17 cellular contexts compared by ENCODE assay signal in genomic region chr14:106507354-106507753, GRCh38.
DNase-seq lines count a peak whose midpoint lies in the region; ATAC-seq and TF ChIP-seq lines count a peak whose summit lies in the region.
"Had no signal": no experiment of that assay in that cellular context is flagged by ENCODE, and none has a peak within 500 bp of the region (broad histone marks: within the 10 kb centered on the region; RNA-seq: fewer than 3 reads in every experiment).

No MANE protein-coding gene starts in this region.

- H3K36me3 ChIP-seq in brain microvascular endothelial cell (replicated peaks) (no peaks in the 10 kb centered on the region), left ventricle myocardium inferior (no peaks in the 10 kb centered on the region)

- H3K4me1 ChIP-seq in left ventricle myocardium inferior: no peaks in the 10 kb centered on the region

- DNase-seq in activated naive CD4-positive, alpha-beta T cell treated with anti-CD3 and anti-CD28 coated beads, Interleukin-2, amount 10 ng/mL, durations not matched to agents 7 days and 5 days: no peak
- no peak for DNase-seq in activated naive CD4-positive, alpha-beta T cell treated with anti-CD3 and anti-CD28 coated beads, Interleukin-2, amount 50 U/mL, for 16 hours
- peak in 12 of 34 experiments; percentile 10 to 33 (median 22) for DNase-seq in T-cell
- peak in 1 of 2 donors; percentile 50 for DNase-seq in central memory CD8-positive, alpha-beta T cell (ENCODE audit: low spot score in 2 of 2)
- DNase-seq in stimulated activated naive CD8-positive, alpha-beta T cell treated with anti-CD3 and anti-CD28 coated beads, Interleukin-15, amount 100 ng/mL, for 72 hours: peak in 1 of 2 donors; percentile 48
- DNase-seq in brain microvascular endothelial cell: no peak
- no peak for DNase-seq in left ventricle myocardium inferior
- DNase-seq in NCI-H2196 treated with DMSO at 0.1 percent for 48 hours (lab: John Stamatoyannopoulos, UW; ENCODE audit: unreplicated experiment): no peak
- DNase-seq: amygdala, cerebellar nuclear complex, head of caudate nucleus, NCI-H1048, NCI-H2081 treated with DMSO at 0.1 percent for 48 hours, NCI-H510A treated with DMSO at 0.1 percent for 48 hours, right cardiac atrium had no signal

- no peaks in the 10 kb centered on the region for H3K9me3 ChIP-seq in left ventricle myocardium inferior (replicated peaks)

- H3K4me3 ChIP-seq in brain microvascular endothelial cell (ENCODE audit: low read depth, low read length) (no peak overlapping the region), left ventricle myocardium inferior (no peak overlapping the region)
- H3K4me3 ChIP-seq: K562 had no signal

- H3K27ac ChIP-seq in brain microvascular endothelial cell (no peak overlapping the region), left ventricle myocardium inferior (replicated peaks) (no peak overlapping the region)
- H3K27ac ChIP-seq: RWPE1 had no signal

- intact Hi-C loops in left ventricle myocardium inferior (cut with micrococcal nuclease): no loop called here

- in situ Hi-C loops in brain microvascular endothelial cell (cut with HindIII; ENCODE audit: low pct_ligation_motif_present, low sequenced_read_pairs): no loop called here

- H3K36me3 Mint-ChIP-seq in activated naive CD4-positive, alpha-beta T cell treated with anti-CD3 and anti-CD28 coated beads, Interleukin-2, amount 10 ng/mL, durations not matched to agents 7 days and 5 days: no peaks in the 10 kb centered on the region
- no peaks in the 10 kb centered on the region for H3K36me3 Mint-ChIP-seq in T-cell
- peaks cover 8% of the 10 kb centered on the region for H3K36me3 Mint-ChIP-seq in central memory CD8-positive, alpha-beta T cell (ENCODE audit: insufficient read depth)

- H3K4me3 Mint-ChIP-seq in activated naive CD4-positive, alpha-beta T cell treated with anti-CD3 and anti-CD28 coated beads, Interleukin-2, amount 10 ng/mL, durations not matched to agents 7 days and 5 days: peak overlapping the region; percentile 63
- peak overlapping the region; percentile 69 to 78 (median 73) for H3K4me3 Mint-ChIP-seq in T-cell
- H3K4me3 Mint-ChIP-seq in central memory CD8-positive, alpha-beta T cell: peak overlapping the region; percentile 64
- H3K4me3 Mint-ChIP-seq in stimulated activated naive CD8-positive, alpha-beta T cell treated with anti-CD3 and anti-CD28 coated beads, Interleukin-15, amount 100 ng/mL, for 72 hours: peak overlapping the region; percentile 43 to 77

- peak; percentile 30 to 57 (median 33) for ATAC-seq in T-cell (replicated peaks in 1 of 4)
- ATAC-seq in central memory CD8-positive, alpha-beta T cell (replicated peaks; ENCODE audit: extremely low read depth, poor library complexity, severe bottlenecking): peak; percentile 59
- peak; percentile 83 for ATAC-seq in stimulated activated naive CD8-positive, alpha-beta T cell treated with anti-CD3 and anti-CD28 coated beads, Interleukin-15, amount 100 ng/mL, for 72 hours
- ATAC-seq: K562, right cardiac atrium had no signal

- peak overlapping the region; percentile 93 for H3K27ac Mint-ChIP-seq in activated naive CD4-positive, alpha-beta T cell treated with anti-CD3 and anti-CD28 coated beads, Interleukin-2, amount 10 ng/mL, durations not matched to agents 7 days and 5 days
- H3K27ac Mint-ChIP-seq in T-cell: peak overlapping the region; percentile 92 to 97
- peak overlapping the region; percentile 63 for H3K27ac Mint-ChIP-seq in central memory CD8-positive, alpha-beta T cell (ENCODE audit: low read depth)
- H3K27ac Mint-ChIP-seq in stimulated activated naive CD8-positive, alpha-beta T cell treated with anti-CD3 and anti-CD28 coated beads, Interleukin-15, amount 100 ng/mL, for 72 hours: peak overlapping the region in 1 of 2 donors; percentile 55

- POLR2A ChIA-PET in T-cell (lab: Charles Lee): no interaction called here

- CTCF ChIA-PET in activated naive CD4-positive, alpha-beta T cell treated with anti-CD3 and anti-CD28 coated beads, Interleukin-2, amount 10 ng/mL, durations not matched to agents 7 days and 5 days (lab: Charles Lee): interaction anchor here (0.6 to 4.3 kb wide), 17 partner anchors 11 to 234 kb away, joined by 3 to 28 read pairs (median 5); no protein-coding TSS in a partner anchor
- CTCF ChIA-PET in T-cell (lab: Charles Lee): interaction anchor here (0.6 to 2.2 kb wide), 14 partner anchors 13 to 91 kb away, joined by 3 to 8 read pairs (median 4); no protein-coding TSS in a partner anchor

- peaks cover 21% of the 10 kb centered on the region for H3K27me3 Mint-ChIP-seq in activated naive CD4-positive, alpha-beta T cell treated with anti-CD3 and anti-CD28 coated beads, Interleukin-2, amount 10 ng/mL, durations not matched to agents 7 days and 5 days
- peaks cover 0 to 4% of the 10 kb centered on the region in 2 donors for H3K27me3 Mint-ChIP-seq in T-cell
- peaks cover 5% of the 10 kb centered on the region for H3K27me3 Mint-ChIP-seq in central memory CD8-positive, alpha-beta T cell
- no peaks in the 10 kb centered on the region for H3K27me3 Mint-ChIP-seq in stimulated activated naive CD8-positive, alpha-beta T cell treated with anti-CD3 and anti-CD28 coated beads, Interleukin-15, amount 100 ng/mL, for 72 hours

- no peaks in the 10 kb centered on the region for H3K9me3 Mint-ChIP-seq in activated naive CD4-positive, alpha-beta T cell treated with anti-CD3 and anti-CD28 coated beads, Interleukin-2, amount 10 ng/mL, durations not matched to agents 7 days and 5 days
- H3K9me3 Mint-ChIP-seq in T-cell: no peaks in the 10 kb centered on the region
- H3K9me3 Mint-ChIP-seq in central memory CD8-positive, alpha-beta T cell: no peaks in the 10 kb centered on the region
- no peaks in the 10 kb centered on the region for H3K9me3 Mint-ChIP-seq in stimulated activated naive CD8-positive, alpha-beta T cell treated with anti-CD3 and anti-CD28 coated beads, Interleukin-15, amount 100 ng/mL, for 72 hours

- H3K27me3 ChIP-seq in brain microvascular endothelial cell (replicated peaks): no peaks in the 10 kb centered on the region
- H3K27me3 ChIP-seq in left ventricle myocardium inferior (ENCODE audit: low read depth): peaks cover 53% of the 10 kb centered on the region

- H3K4me1 Mint-ChIP-seq in activated naive CD4-positive, alpha-beta T cell treated with anti-CD3 and anti-CD28 coated beads, Interleukin-2, amount 10 ng/mL, durations not matched to agents 7 days and 5 days: peaks cover 66% of the 10 kb centered on the region
- peaks cover 68 to 82% (median 68%) of the 10 kb centered on the region in 3 donors for H3K4me1 Mint-ChIP-seq in T-cell
- H3K4me1 Mint-ChIP-seq in central memory CD8-positive, alpha-beta T cell: peaks cover 77% of the 10 kb centered on the region
- H3K4me1 Mint-ChIP-seq in stimulated activated naive CD8-positive, alpha-beta T cell treated with anti-CD3 and anti-CD28 coated beads, Interleukin-15, amount 100 ng/mL, for 72 hours: peaks cover 73% of the 10 kb centered on the region

- no peak for TF ChIP-seq CTCF in brain microvascular endothelial cell (IDR thresholded peaks at IDR 0.05; ENCODE audit: low read depth, low read length, missing control alignments)
- no peak for TF ChIP-seq CTCF in left ventricle myocardium inferior (IDR thresholded peaks at IDR 0.05; ENCODE audit: borderline replicate concordance)

Comparison
In these comparisons a context has a peak if more than half of its experiments do, and no peak if none do; other contexts are left out.
1. ATAC-seq: peak in every context shown above with its lines; median percentile 83 in stimulated activated naive CD8-positive, alpha-beta T cell treated with anti-CD3 and anti-CD28 coated beads, Interleukin-15, amount 100 ng/mL, for 72 hours; 59 in central memory CD8-positive, alpha-beta T cell; 33 in T-cell.